8 cellular contexts compared by ENCODE assay signal in the genomic region with DNA sequence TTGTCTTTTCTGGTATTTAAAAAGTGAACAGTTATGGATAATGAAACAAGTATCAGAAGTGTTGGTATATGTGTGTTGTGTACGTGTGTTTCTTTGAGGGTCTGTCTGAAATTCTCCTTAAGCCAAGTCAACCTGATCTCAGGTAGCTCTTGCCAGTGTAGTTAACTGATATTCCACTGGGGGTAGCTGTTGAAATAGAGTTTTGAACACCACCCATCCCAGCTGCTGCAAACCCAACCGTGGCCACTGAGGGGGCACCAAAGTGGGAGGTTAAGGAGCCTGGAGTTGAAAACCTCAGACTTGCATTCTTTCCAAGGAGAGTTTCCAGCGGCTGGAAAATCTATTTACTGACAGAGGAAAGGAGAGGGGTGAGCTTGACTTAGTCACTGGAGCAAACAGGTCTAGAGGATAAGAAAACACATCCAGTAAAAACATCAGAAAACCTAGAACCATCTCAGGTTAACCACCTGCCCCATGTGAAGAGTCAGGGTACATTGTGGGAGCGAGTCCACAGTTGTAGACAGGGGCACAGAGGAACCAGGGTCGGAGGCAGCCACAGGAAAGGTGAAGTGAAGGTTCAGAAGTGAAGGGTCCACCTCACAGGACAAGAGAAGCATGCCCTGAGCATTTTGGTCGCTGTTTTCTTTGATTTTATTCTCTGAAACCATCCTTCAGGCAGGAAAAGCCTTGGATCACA. TPM values are rescaled to one million over a fixed set of nuclear protein-coding genes. Genes with fewer than 3 reads are reported as not detected.
DNase-seq lines count a peak whose midpoint lies in the region; TF ChIP-seq lines count a peak whose summit lies in the region.

No MANE protein-coding gene starts in this region.

- H3K27me3 ChIP-seq in SJCRH30 = no peaks in the 10 kb centered on the region
- H3K27me3 ChIP-seq in colonic mucosa = no peaks in the 10 kb centered on the region

- DNase-seq in activated gamma-delta T cell treated with Interleukin-2 at 50 U/mL for 16 hours (peak; percentile 18), activated gamma-delta T cell (lab: John Stamatoyannopoulos, UW) (no peak), H4 (ENCODE audit: low spot score) (peak; percentile 72), Kasumi-1 (lab: John Stamatoyannopoulos, UW) (peak; percentile 72 to 74), SJCRH30 (peak; percentile 7 to 42), colonic mucosa (no peak), neural crest cell (ENCODE audit: low read depth, low spot score) (peak; percentile 14)
- DNase-seq in activated effector memory CD4-positive, alpha-beta T cell treated with anti-CD3 and anti-CD28 coated beads, Interleukin-2, amount 50 U/mL, for 16 hours = no peak

- H3K9ac ChIP-seq in colonic mucosa (ENCODE audit: low read depth in 2 of 2, low read length in 2 of 2) = no peak overlapping the region

- no peaks in the 10 kb centered on the region for H3K4me1 ChIP-seq in SJCRH30
- H3K4me1 ChIP-seq in colonic mucosa = no peaks in the 10 kb centered on the region

- no peak overlapping the region for H3K27ac Mint-ChIP-seq in neural crest cell (ENCODE audit: unreplicated experiment)

- H3K4me1 Mint-ChIP-seq in neural crest cell = no peaks in the 10 kb centered on the region

- H3K27ac ChIP-seq in SJCRH30 = no peak overlapping the region
- H3K27ac ChIP-seq in colonic mucosa = no peak overlapping the region

- H3K9me3 ChIP-seq in SJCRH30 (replicated peaks) (no peaks in the 10 kb centered on the region), colonic mucosa (no peaks in the 10 kb centered on the region)

- no peaks in the 10 kb centered on the region for H3K36me3 Mint-ChIP-seq in neural crest cell (ENCODE audit: low read depth)

- H3K27me3 Mint-ChIP-seq in neural crest cell (ENCODE audit: low read depth) = no peaks in the 10 kb centered on the region

- no peak overlapping the region for H3K4me3 Mint-ChIP-seq in neural crest cell

- intact Hi-C loops in colonic mucosa (cut with DNase I) = no loop called here

- H3K4me3 ChIP-seq in SJCRH30 (no peak overlapping the region), colonic mucosa (no peak overlapping the region)

- TF ChIP-seq CTCF in colonic mucosa (IDR thresholded peaks at IDR 0.05) = peak; percentile 33
- TF ChIP-seq CTCF in neural crest cell (conservative IDR thresholded peaks at IDR 0.05) = peak; percentile 57

- H3K36me3 ChIP-seq in SJCRH30 (no peaks in the 10 kb centered on the region), colonic mucosa (no peaks in the 10 kb centered on the region)

- no peaks in the 10 kb centered on the region for H3K9me3 Mint-ChIP-seq in neural crest cell

RNA-seq across cellular contexts. Expression of a gene that starts 8.8 kb away (rescaled TPM):
- 18.4 and 19.1 TPM in 2 replicates for total RNA-seq in H4 (2014; rRNA removed; shearing (Covaris generic))
- 20.4 and 24.0 TPM in 2 replicates for total RNA-seq in SJCRH30 (2014; rRNA removed; shearing (Covaris generic))
- total RNA-seq in colonic mucosa (10 to 100 TPM; 26.1 to 28.0 TPM), neural crest cell (42.9 and 46.3 TPM in 2 replicates)

Comparison
In these comparisons a context has a peak if more than half of its experiments do, and no peak if none do; other contexts are left out.
1. DNase-seq: peak in activated gamma-delta T cell treated with Interleukin-2 at 50 U/mL for 16 hours (single experiment), H4 (single experiment), Kasumi-1 (2 of 2), SJCRH30 (2 of 2) and neural crest cell (single experiment); none in activated gamma-delta T cell (single experiment), colonic mucosa (single experiment) and activated effector memory CD4-positive, alpha-beta T cell treated with anti-CD3 and anti-CD28 coated beads, Interleukin-2, amount 50 U/mL, for 16 hours (single experiment).